8 cellular contexts compared by ENCODE assay signal in genomic region chr14:65637780-65638179, GRCh38.
DNase-seq lines count a peak whose midpoint lies in the region; ATAC-seq and TF ChIP-seq lines count a peak whose summit lies in the region.

No MANE protein-coding gene starts in this region.

- H3K4me3 Mint-ChIP-seq in activated T-cell treated with anti-CD3 and anti-CD28 coated beads, Interleukin-2, amount 50 U/mL, for 24 hours = peak overlapping the region; percentile 35
- H3K4me3 Mint-ChIP-seq in GM23338 = no peak overlapping the region

- no peaks in the 10 kb centered on the region for H3K4me1 ChIP-seq in GM23338 (ENCODE audit: insufficient read depth)

- no peak overlapping the region for H3K4me3 ChIP-seq in GM23338

- no peaks in the 10 kb centered on the region for H3K79me2 ChIP-seq in GM23338 (replicated peaks; ENCODE audit: insufficient read depth)

- H3K27me3 Mint-ChIP-seq in activated T-cell treated with anti-CD3 and anti-CD28 coated beads, Interleukin-2, amount 50 U/mL, for 24 hours = no peaks in the 10 kb centered on the region
- peaks cover 1% of the 10 kb centered on the region for H3K27me3 Mint-ChIP-seq in GM23338 (ENCODE audit: insufficient read depth, low read depth, poor library complexity)

- H3K9me2 ChIP-seq in GM23338 (ENCODE audit: insufficient read depth) = no peaks in the 10 kb centered on the region

- H3K27ac ChIP-seq in GM23338 (ENCODE audit: low read depth) = no peak overlapping the region

- H3F3A ChIP-seq in GM23338 (replicated peaks; ENCODE audit: low read depth) = no peaks in the 10 kb centered on the region

- no peak for TF ChIP-seq CTCF in GM23338 (conservative IDR thresholded peaks at IDR 0.05; ENCODE audit: low read depth in 2 of 2)

- peaks cover 3% of the 10 kb centered on the region for H3K9me3 Mint-ChIP-seq in activated T-cell treated with anti-CD3 and anti-CD28 coated beads, Interleukin-2, amount 50 U/mL, for 24 hours
- H3K9me3 Mint-ChIP-seq in GM23338 = peaks cover 15% of the 10 kb centered on the region

- DNase-seq in activated T-cell treated with anti-CD3 and anti-CD28 coated beads, Interleukin-2, amount 50 U/mL, for 24 hours = peak; percentile 53
- peak; percentile 8 for DNase-seq in stimulated activated CD4-positive, alpha-beta T cell treated with anti-CD3 and anti-CD28 coated beads, Interleukin-2, amount 100 ng/mL, for 4 hours (ENCODE audit: low read depth)
- DNase-seq in HUDEP-2 (lab: John Stamatoyannopoulos, UW; ENCODE audit: unreplicated experiment in 76 of 76) (no peak), GM23338 (ENCODE audit: low spot score) (no peak), NCI-H2196 treated with DMSO at 0.1 percent for 48 hours (lab: John Stamatoyannopoulos, UW; ENCODE audit: unreplicated experiment) (no peak)

- no peak overlapping the region for H2AFZ ChIP-seq in GM23338

- peak; percentile 83 for ATAC-seq in GM19397 (IDR thresholded peaks at IDR 0.05; ENCODE audit: unreplicated experiment)
- ATAC-seq in HG03432 (IDR thresholded peaks at IDR 0.05; ENCODE audit: unreplicated experiment) = peak; percentile 60
- ATAC-seq in HG03045 (IDR thresholded peaks at IDR 0.05; ENCODE audit: unreplicated experiment) = no peak
- no peak for ATAC-seq in GM23338

- H3K27me3 ChIP-seq in GM23338 (ENCODE audit: insufficient read depth) = no peaks in the 10 kb centered on the region

- H3K36me3 ChIP-seq in GM23338 (ENCODE audit: insufficient read depth) = no peaks in the 10 kb centered on the region; the same call in 1 of the 2 replicates

- peak overlapping the region; percentile 69 for H3K27ac Mint-ChIP-seq in activated T-cell treated with anti-CD3 and anti-CD28 coated beads, Interleukin-2, amount 50 U/mL, for 24 hours
- no peak overlapping the region for H3K27ac Mint-ChIP-seq in GM23338

- peaks cover 47% of the 10 kb centered on the region for H3K4me1 Mint-ChIP-seq in activated T-cell treated with anti-CD3 and anti-CD28 coated beads, Interleukin-2, amount 50 U/mL, for 24 hours (ENCODE audit: low read depth)
- H3K4me1 Mint-ChIP-seq in GM23338 = no peaks in the 10 kb centered on the region

- H3K36me3 Mint-ChIP-seq in activated T-cell treated with anti-CD3 and anti-CD28 coated beads, Interleukin-2, amount 50 U/mL, for 24 hours (ENCODE audit: low read depth) = peaks cover 52% of the 10 kb centered on the region
- peaks cover 30% of the 10 kb centered on the region; the same call in 2 of the 3 replicates for H3K36me3 Mint-ChIP-seq in GM23338 (ENCODE audit: low read depth)

- no peak overlapping the region for H3K4me2 ChIP-seq in GM23338

- no peaks in the 10 kb centered on the region for H4K20me1 ChIP-seq in GM23338 (replicated peaks; ENCODE audit: insufficient read depth)

TF ChIP-seq in GM23338, 12 proteins besides CTCF, POLR2A, EP300 and RAD21:
- TF ChIP-seq, protein P1, sequence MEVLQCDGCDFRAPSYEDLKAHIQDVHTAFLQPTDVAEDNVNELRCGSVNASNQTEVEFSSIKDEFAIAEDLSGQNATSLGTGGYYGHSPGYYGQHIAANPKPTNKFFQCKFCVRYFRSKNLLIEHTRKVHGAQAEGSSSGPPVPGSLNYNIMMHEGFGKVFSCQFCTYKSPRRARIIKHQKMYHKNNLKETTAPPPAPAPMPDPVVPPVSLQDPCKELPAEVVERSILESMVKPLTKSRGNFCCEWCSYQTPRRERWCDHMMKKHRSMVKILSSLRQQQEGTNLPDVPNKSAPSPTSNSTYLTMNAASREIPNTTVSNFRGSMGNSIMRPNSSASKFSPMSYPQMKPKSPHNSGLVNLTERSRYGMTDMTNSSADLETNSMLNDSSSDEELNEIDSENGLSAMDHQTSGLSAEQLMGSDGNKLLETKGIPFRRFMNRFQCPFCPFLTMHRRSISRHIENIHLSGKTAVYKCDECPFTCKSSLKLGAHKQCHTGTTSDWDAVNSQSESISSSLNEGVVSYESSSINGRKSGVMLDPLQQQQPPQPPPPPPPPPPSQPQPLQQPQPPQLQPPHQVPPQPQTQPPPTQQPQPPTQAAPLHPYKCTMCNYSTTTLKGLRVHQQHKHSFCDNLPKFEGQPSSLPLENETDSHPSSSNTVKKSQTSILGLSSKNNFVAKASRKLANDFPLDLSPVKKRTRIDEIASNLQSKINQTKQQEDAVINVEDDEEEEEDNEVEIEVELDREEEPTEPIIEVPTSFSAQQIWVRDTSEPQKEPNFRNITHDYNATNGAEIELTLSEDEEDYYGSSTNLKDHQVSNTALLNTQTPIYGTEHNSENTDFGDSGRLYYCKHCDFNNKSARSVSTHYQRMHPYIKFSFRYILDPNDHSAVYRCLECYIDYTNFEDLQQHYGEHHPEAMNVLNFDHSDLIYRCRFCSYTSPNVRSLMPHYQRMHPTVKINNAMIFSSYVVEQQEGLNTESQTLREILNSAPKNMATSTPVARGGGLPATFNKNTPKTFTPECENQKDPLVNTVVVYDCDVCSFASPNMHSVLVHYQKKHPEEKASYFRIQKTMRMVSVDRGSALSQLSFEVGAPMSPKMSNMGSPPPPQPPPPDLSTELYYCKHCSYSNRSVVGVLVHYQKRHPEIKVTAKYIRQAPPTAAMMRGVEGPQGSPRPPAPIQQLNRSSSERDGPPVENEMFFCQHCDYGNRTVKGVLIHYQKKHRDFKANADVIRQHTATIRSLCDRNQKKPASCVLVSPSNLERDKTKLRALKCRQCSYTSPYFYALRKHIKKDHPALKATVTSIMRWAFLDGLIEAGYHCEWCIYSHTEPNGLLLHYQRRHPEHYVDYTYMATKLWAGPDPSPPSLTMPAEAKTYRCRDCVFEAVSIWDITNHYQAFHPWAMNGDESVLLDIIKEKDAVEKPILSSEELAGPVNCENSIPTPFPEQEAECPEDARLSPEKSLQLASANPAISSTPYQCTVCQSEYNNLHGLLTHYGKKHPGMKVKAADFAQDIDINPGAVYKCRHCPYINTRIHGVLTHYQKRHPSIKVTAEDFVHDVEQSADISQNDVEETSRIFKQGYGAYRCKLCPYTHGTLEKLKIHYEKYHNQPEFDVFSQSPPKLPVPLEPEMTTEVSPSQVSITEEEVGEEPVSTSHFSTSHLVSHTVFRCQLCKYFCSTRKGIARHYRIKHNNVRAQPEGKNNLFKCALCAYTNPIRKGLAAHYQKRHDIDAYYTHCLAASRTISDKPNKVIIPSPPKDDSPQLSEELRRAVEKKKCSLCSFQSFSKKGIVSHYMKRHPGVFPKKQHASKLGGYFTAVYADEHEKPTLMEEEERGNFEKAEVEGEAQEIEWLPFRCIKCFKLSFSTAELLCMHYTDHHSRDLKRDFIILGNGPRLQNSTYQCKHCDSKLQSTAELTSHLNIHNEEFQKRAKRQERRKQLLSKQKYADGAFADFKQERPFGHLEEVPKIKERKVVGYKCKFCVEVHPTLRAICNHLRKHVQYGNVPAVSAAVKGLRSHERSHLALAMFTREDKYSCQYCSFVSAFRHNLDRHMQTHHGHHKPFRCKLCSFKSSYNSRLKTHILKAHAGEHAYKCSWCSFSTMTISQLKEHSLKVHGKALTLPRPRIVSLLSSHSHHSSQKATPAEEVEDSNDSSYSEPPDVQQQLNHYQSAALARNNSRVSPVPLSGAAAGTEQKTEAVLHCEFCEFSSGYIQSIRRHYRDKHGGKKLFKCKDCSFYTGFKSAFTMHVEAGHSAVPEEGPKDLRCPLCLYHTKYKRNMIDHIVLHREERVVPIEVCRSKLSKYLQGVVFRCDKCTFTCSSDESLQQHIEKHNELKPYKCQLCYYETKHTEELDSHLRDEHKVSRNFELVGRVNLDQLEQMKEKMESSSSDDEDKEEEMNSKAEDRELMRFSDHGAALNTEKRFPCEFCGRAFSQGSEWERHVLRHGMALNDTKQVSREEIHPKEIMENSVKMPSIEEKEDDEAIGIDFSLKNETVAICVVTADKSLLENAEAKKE (CRISPR knock-in tag; IDR thresholded peaks at IDR 0.05) = no peak
- TF ChIP-seq, protein P2, sequence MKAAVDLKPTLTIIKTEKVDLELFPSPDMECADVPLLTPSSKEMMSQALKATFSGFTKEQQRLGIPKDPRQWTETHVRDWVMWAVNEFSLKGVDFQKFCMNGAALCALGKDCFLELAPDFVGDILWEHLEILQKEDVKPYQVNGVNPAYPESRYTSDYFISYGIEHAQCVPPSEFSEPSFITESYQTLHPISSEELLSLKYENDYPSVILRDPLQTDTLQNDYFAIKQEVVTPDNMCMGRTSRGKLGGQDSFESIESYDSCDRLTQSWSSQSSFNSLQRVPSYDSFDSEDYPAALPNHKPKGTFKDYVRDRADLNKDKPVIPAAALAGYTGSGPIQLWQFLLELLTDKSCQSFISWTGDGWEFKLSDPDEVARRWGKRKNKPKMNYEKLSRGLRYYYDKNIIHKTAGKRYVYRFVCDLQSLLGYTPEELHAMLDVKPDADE (IDR thresholded peaks at IDR 0.05) = no peak
- TF ChIP-seq CREB1 (CRISPR knock-in tag; IDR thresholded peaks at IDR 0.05; ENCODE audit: low read depth) = no peak
- TF ChIP-seq ZNF331 (CRISPR knock-in tag; IDR thresholded peaks at IDR 0.05; ENCODE audit: low read depth) = no peak
- no peak for TF ChIP-seq POLR2AphosphoS5 (IDR thresholded peaks at IDR 0.05; ENCODE audit: low read depth)
- TF ChIP-seq, protein P3, sequence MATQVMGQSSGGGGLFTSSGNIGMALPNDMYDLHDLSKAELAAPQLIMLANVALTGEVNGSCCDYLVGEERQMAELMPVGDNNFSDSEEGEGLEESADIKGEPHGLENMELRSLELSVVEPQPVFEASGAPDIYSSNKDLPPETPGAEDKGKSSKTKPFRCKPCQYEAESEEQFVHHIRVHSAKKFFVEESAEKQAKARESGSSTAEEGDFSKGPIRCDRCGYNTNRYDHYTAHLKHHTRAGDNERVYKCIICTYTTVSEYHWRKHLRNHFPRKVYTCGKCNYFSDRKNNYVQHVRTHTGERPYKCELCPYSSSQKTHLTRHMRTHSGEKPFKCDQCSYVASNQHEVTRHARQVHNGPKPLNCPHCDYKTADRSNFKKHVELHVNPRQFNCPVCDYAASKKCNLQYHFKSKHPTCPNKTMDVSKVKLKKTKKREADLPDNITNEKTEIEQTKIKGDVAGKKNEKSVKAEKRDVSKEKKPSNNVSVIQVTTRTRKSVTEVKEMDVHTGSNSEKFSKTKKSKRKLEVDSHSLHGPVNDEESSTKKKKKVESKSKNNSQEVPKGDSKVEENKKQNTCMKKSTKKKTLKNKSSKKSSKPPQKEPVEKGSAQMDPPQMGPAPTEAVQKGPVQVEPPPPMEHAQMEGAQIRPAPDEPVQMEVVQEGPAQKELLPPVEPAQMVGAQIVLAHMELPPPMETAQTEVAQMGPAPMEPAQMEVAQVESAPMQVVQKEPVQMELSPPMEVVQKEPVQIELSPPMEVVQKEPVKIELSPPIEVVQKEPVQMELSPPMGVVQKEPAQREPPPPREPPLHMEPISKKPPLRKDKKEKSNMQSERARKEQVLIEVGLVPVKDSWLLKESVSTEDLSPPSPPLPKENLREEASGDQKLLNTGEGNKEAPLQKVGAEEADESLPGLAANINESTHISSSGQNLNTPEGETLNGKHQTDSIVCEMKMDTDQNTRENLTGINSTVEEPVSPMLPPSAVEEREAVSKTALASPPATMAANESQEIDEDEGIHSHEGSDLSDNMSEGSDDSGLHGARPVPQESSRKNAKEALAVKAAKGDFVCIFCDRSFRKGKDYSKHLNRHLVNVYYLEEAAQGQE (IDR thresholded peaks at IDR 0.05; ENCODE audit: unreplicated experiment) = no peak

Comparison
In these comparisons a context has a peak if more than half of its experiments do, and no peak if none do; other contexts are left out.
1. ATAC-seq: peak in GM19397 (single experiment) and HG03432 (single experiment); none in HG03045 (single experiment) and GM23338 (single experiment).
2. DNase-seq: peak in activated T-cell treated with anti-CD3 and anti-CD28 coated beads, Interleukin-2, amount 50 U/mL, for 24 hours (single experiment) and stimulated activated CD4-positive, alpha-beta T cell treated with anti-CD3 and anti-CD28 coated beads, Interleukin-2, amount 100 ng/mL, for 4 hours (single experiment); none in HUDEP-2 (0 of 76), GM23338 (single experiment) and NCI-H2196 treated with DMSO at 0.1 percent for 48 hours (single experiment).